In the genomic region with DNA sequence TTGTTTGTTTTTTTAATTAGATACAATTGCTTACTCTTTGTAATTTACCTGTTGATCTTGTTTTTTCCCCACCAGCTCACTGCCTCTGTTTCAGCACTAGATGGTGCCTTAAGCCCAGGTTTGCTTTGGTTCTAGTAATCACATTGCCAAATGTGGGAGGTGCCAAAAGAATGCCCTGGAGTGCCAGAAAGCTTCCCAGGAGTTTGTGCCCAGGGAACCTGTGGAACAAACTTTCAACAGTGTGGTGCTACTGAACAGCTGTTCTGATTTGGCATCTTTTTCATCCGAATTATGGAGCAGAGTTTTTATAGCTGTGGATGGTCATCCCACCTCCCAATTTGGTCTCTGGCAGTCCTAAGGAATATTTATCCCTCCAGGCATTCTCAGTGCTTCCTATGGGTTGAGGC, we compare ENCODE assay signal across 8 cellular contexts.
DNase-seq lines count a peak whose midpoint lies in the region; ATAC-seq and TF ChIP-seq lines count a peak whose summit lies in the region.

No MANE protein-coding gene starts in this region.

- H3K27ac ChIP-seq in OCI-LY3 (ENCODE audit: low read length): no peak overlapping the region; the same call in 1 of the 2 replicates

- H3K36me3 ChIP-seq in OCI-LY3 (replicated peaks; ENCODE audit: low read depth, low read length): no peaks in the 10 kb centered on the region

- DNase-seq in DMS 273 (lab: John Stamatoyannopoulos, UW; ENCODE audit: unreplicated experiment): peak; percentile 9
- DNase-seq in DMS 273 treated with DMSO at 0.1 percent for 48 hours (lab: John Stamatoyannopoulos, UW): no peak
- peak; percentile 12 for DNase-seq in fibroblast of the conjunctiva (ENCODE audit: low read depth)
- DNase-seq in retina: peak; percentile 2
- no peak for DNase-seq in activated CD4-positive, CD25-positive, alpha-beta regulatory T cell treated with anti-CD3 and anti-CD28 coated beads, Interleukin-2, amount 50 U/mL, for 72 hours
- no peak for DNase-seq in 8988T

- H3K4me3 ChIP-seq in OCI-LY3 (ENCODE audit: low read length): peak overlapping the region; percentile 72

- peak overlapping the region; percentile 55 for H3K9ac ChIP-seq in OCI-LY3 (ENCODE audit: low read length)

- no peaks in the 10 kb centered on the region for H3K9me3 ChIP-seq in OCI-LY3 (ENCODE audit: insufficient read depth, low read length)

- no peaks in the 10 kb centered on the region for H3K27me3 ChIP-seq in OCI-LY3 (ENCODE audit: low read depth, low read length)

- no peak for ATAC-seq in GM21528 (IDR thresholded peaks at IDR 0.05; ENCODE audit: low FRiP score, unreplicated experiment)

- peak overlapping the region; percentile 95 for H3K4me2 ChIP-seq in OCI-LY3 (ENCODE audit: low read length)

- peak; percentile 67 for TF ChIP-seq CTCF in OCI-LY3 (IDR thresholded peaks at IDR 0.05; ENCODE audit: low read depth, low read length)

- H3K4me1 ChIP-seq in OCI-LY3 (ENCODE audit: low read length): peaks cover 16% of the 10 kb centered on the region

- H3K79me2 ChIP-seq in OCI-LY3 (ENCODE audit: low read length): no peaks in the 10 kb centered on the region

- no peaks in the 10 kb centered on the region for H4K20me1 ChIP-seq in OCI-LY3 (ENCODE audit: insufficient read depth, low read length)

- H2AFZ ChIP-seq in OCI-LY3 (ENCODE audit: low read depth, low read length): peak overlapping the region; percentile 62

Comparison
In these comparisons a context has a peak if more than half of its experiments do, and no peak if none do; other contexts are left out.
1. DNase-seq: peak in DMS 273 (single experiment), fibroblast of the conjunctiva (single experiment) and retina (single experiment); none in DMS 273 treated with DMSO at 0.1 percent for 48 hours (single experiment), activated CD4-positive, CD25-positive, alpha-beta regulatory T cell treated with anti-CD3 and anti-CD28 coated beads, Interleukin-2, amount 50 U/mL, for 72 hours (single experiment) and 8988T (single experiment).